Comparison of ENCODE assay signal across 8 cellular contexts in genomic region chr16:19067349-19068236, GRCh38.
A peak's percentile ranks its signal among the peaks of the same experiment; 100 is the strongest.
DNase-seq lines count a peak whose midpoint lies in the region; ATAC-seq lines count a peak whose summit lies in the region.

COQ7 (plus strand) TSS chr16:19067614; CDS start chr16:19067665, 51 bp downstream.

- H3K27me3 ChIP-seq in BLaER1 treated with 17β-estradiol and CSF1 and Interleukin-3, amounts not matched to agents 10 nM and 100 nM: no peaks in the 10 kb centered on the region

- H3K27ac ChIP-seq in BLaER1 treated with 17β-estradiol and CSF1 and Interleukin-3, amounts not matched to agents 10 nM and 100 nM: peak within 1 kb of the TSS; percentile 97 to 100 (median 99)

- peaks cover 0 to 15% (median 4%) of the 10 kb centered on the region in 11 experiments; a peak in 12 of 22 replicates for H3K9me3 ChIP-seq in BLaER1 treated with 17β-estradiol and CSF1 and Interleukin-3, amounts not matched to agents 10 nM and 100 nM (replicated peaks in 1 of 11)

- peak within 1 kb of the TSS; percentile 95 to 100 (median 97) for H3K9ac ChIP-seq in BLaER1 treated with 17β-estradiol and CSF1 and Interleukin-3, amounts not matched to agents 10 nM and 100 nM

- H3K36me3 ChIP-seq in BLaER1 treated with 17β-estradiol and CSF1 and Interleukin-3, amounts not matched to agents 10 nM and 100 nM: peaks cover 3 to 18% (median 12%) of the 10 kb centered on the region in 11 experiments; a peak in 19 of 22 replicates

- peak; percentile 92 for DNase-seq in NCI-H748 treated with DMSO at 0.1 percent for 48 hours (lab: John Stamatoyannopoulos, UW)
- DNase-seq in activated CD4-positive, alpha-beta T cell treated with anti-CD3 and anti-CD28 coated beads, Interleukin-2, amount 50 U/mL, for 24 hours (ENCODE audit: low read depth in 1 of 2, low spot score in 1 of 2): peak; percentile 97 to 98
- DNase-seq in dedifferentiated amniotic fluid mesenchymal stem cell (ENCODE audit: extremely low spot score): peak; percentile 100
- DNase-seq in left kidney (ENCODE audit: low read depth, low spot score): peak; percentile 100
- peak; percentile 98 to 99 for DNase-seq in stimulated activated CD4-positive, alpha-beta T cell treated with anti-CD3 and anti-CD28 coated beads, Interleukin-2, amount 100 ng/mL, for 24 hours

- H3K4me2 ChIP-seq in BLaER1 treated with 17β-estradiol and CSF1 and Interleukin-3, amounts not matched to agents 10 nM and 100 nM: peak within 1 kb of the TSS; percentile 64 to 97 (median 89)

- peaks cover 23 to 37% (median 27%) of the 10 kb centered on the region in 10 experiments for H3K4me1 ChIP-seq in BLaER1 treated with 17β-estradiol and CSF1 and Interleukin-3, amounts not matched to agents 10 nM and 100 nM

- ATAC-seq in GM19372 (IDR thresholded peaks at IDR 0.05; ENCODE audit: low read depth, unreplicated experiment): peak; percentile 84
- ATAC-seq in HG03558 (IDR thresholded peaks at IDR 0.05; ENCODE audit: extremely low read depth, unreplicated experiment): peak; percentile 88

- H4K20me1 ChIP-seq in BLaER1 treated with 17β-estradiol and CSF1 and Interleukin-3, amounts not matched to agents 10 nM and 100 nM: no peaks in the 10 kb centered on the region

- peak within 1 kb of the TSS; percentile 59 to 86 (median 78) for H3K4me3 ChIP-seq in BLaER1 treated with 17β-estradiol and CSF1 and Interleukin-3, amounts not matched to agents 10 nM and 100 nM

Comparison
In these comparisons a context has a peak if more than half of its experiments do, and no peak if none do; other contexts are left out.
1. Peak in every context shown above with its lines: DNase-seq, ATAC-seq, H3K4me3 ChIP-seq and H3K27ac ChIP-seq.